ENCODE assay signal across 8 cellular contexts in genomic region chr4:6873792-6874461, GRCh38. TPM values are rescaled to one million over a fixed set of nuclear protein-coding genes. Genes with fewer than 3 reads are reported as not detected.
A peak's percentile ranks its signal among the peaks of the same experiment; 100 is the strongest.
DNase-seq lines count a peak whose midpoint lies in the region.

No MANE protein-coding gene starts in this region.

- DNase-seq in activated gamma-delta T cell treated with Interleukin-2 at 50 U/mL for 16 hours (peak; percentile 80), activated gamma-delta T cell (lab: John Stamatoyannopoulos, UW) (no peak), HT1080 (ENCODE audit: low read depth) (peak; percentile 34), T-helper 1 cell (peak; percentile 56 to 77 (median 67)), hypothalamus (lab: John Stamatoyannopoulos, UW) (peak in 37 of 51 donors; percentile 13 to 78 (median 51)), mesenteric fat pad (ENCODE audit: low spot score) (no peak)
- DNase-seq in stimulated activated CD4-positive, alpha-beta T cell treated with anti-CD3 and anti-CD28 coated beads, Interleukin-12 subunit alpha, Interleukin-12 subunit beta, amount 100 ng/mL, for 24 hours (ENCODE audit: low read depth in 2 of 2), result peak; percentile 50 to 76

- H3K27ac ChIP-seq in angular gyrus (ENCODE audit: low read depth, low read length), result peak overlapping the region; percentile 37

RNA-seq across cellular contexts. Expression of gene TBC1D14, which starts 35.7 kb away (rescaled TPM):
- 47.1 and 50.6 TPM in 2 replicates for total RNA-seq in HT1080 (2014; rRNA removed; shearing (Covaris generic))
- 30.6 and 36.5 TPM in 2 replicates for polyA plus RNA-seq in HT1080 (2015; cell fraction: cytosol; rRNA removed)
- 24.0 and 26.4 TPM in 2 replicates for polyA plus RNA-seq in HT1080 (2015; cell fraction: nucleus; rRNA removed)
- 54.3 TPM for total RNA-seq in mesenteric fat pad

Comparison
In these comparisons a context has a peak if more than half of its experiments do, and no peak if none do; other contexts are left out.
1. DNase-seq: peak in activated gamma-delta T cell treated with Interleukin-2 at 50 U/mL for 16 hours (single experiment), HT1080 (single experiment), T-helper 1 cell (5 of 5), hypothalamus (37 of 51) and stimulated activated CD4-positive, alpha-beta T cell treated with anti-CD3 and anti-CD28 coated beads, Interleukin-12 subunit alpha, Interleukin-12 subunit beta, amount 100 ng/mL, for 24 hours (2 of 2); none in activated gamma-delta T cell (single experiment) and mesenteric fat pad (single experiment).